1 cellular context compared by ENCODE assay signal in the genomic region with DNA sequence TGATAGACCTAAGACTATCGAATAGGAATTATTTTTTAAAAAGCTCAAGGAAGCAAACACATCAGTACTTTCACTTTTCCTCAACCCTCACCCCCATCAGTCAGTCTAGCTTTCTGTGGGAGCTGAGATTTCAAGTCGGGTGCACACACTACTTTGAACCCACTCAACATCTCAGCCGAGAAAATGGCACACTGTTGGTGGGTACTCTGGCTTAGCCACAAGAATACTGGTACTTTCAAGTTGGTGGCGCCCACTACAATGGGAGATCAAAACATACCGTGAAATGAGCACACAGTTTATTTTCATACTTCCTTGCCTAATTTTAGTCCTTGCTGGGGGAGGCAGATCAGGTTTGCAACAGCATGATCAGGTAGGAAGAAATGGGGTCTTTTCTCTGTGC.
TF ChIP-seq lines count a peak whose summit lies in the region.

No MANE protein-coding gene starts in this region.

TF ChIP-seq in WTC11, 78 proteins besides CTCF, POLR2A, EP300 and RAD21 (continued from another document):
- no peak for TF ChIP-seq AFF4 (CRISPR knock-in tag; IDR thresholded peaks at IDR 0.05; ENCODE audit: borderline replicate concordance)
- no peak for TF ChIP-seq ZNF121 (CRISPR knock-in tag; IDR thresholded peaks at IDR 0.05)
- no peak for TF ChIP-seq ERG (CRISPR knock-in tag; IDR thresholded peaks at IDR 0.05)
- TF ChIP-seq ZNF671 (CRISPR knock-in tag; IDR thresholded peaks at IDR 0.05): no peak
- TF ChIP-seq, protein P1, sequence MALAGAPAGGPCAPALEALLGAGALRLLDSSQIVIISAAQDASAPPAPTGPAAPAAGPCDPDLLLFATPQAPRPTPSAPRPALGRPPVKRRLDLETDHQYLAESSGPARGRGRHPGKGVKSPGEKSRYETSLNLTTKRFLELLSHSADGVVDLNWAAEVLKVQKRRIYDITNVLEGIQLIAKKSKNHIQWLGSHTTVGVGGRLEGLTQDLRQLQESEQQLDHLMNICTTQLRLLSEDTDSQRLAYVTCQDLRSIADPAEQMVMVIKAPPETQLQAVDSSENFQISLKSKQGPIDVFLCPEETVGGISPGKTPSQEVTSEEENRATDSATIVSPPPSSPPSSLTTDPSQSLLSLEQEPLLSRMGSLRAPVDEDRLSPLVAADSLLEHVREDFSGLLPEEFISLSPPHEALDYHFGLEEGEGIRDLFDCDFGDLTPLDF (CRISPR knock-in tag; IDR thresholded peaks at IDR 0.05): no peak
- TF ChIP-seq E2F4 (CRISPR knock-in tag; IDR thresholded peaks at IDR 0.05; ENCODE audit: borderline replicate concordance, low read depth): no peak
- TF ChIP-seq ESRRA (CRISPR knock-in tag; IDR thresholded peaks at IDR 0.05; ENCODE audit: borderline replicate concordance): no peak
- TF ChIP-seq, protein P2, sequence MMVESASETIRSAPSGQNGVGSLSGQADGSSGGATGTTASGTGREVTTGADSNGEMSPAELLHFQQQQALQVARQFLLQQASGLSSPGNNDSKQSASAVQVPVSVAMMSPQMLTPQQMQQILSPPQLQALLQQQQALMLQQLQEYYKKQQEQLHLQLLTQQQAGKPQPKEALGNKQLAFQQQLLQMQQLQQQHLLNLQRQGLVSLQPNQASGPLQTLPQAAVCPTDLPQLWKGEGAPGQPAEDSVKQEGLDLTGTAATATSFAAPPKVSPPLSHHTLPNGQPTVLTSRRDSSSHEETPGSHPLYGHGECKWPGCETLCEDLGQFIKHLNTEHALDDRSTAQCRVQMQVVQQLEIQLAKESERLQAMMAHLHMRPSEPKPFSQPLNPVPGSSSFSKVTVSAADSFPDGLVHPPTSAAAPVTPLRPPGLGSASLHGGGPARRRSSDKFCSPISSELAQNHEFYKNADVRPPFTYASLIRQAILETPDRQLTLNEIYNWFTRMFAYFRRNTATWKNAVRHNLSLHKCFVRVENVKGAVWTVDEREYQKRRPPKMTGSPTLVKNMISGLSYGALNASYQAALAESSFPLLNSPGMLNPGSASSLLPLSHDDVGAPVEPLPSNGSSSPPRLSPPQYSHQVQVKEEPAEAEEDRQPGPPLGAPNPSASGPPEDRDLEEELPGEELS (CRISPR knock-in tag; IDR thresholded peaks at IDR 0.05): no peak
- no peak for TF ChIP-seq SMAD3 (CRISPR knock-in tag; IDR thresholded peaks at IDR 0.05; ENCODE audit: borderline replicate concordance)
- TF ChIP-seq ZNF396 (CRISPR knock-in tag; IDR thresholded peaks at IDR 0.05; ENCODE audit: borderline replicate concordance): no peak
- TF ChIP-seq NFE2L1 (CRISPR knock-in tag; IDR thresholded peaks at IDR 0.05): no peak
- TF ChIP-seq, protein P3, sequence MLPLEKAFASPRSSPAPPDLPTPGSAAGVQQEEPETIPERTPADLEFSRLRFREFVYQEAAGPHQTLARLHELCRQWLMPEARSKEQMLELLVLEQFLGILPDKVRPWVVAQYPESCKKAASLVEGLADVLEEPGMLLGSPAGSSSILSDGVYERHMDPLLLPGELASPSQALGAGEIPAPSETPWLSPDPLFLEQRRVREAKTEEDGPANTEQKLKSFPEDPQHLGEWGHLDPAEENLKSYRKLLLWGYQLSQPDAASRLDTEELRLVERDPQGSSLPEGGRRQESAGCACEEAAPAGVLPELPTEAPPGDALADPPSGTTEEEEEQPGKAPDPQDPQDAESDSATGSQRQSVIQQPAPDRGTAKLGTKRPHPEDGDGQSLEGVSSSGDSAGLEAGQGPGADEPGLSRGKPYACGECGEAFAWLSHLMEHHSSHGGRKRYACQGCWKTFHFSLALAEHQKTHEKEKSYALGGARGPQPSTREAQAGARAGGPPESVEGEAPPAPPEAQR (CRISPR knock-in tag; IDR thresholded peaks at IDR 0.05): no peak
- no peak for TF ChIP-seq SMAD4 (CRISPR knock-in tag; IDR thresholded peaks at IDR 0.05)
- TF ChIP-seq MLX (CRISPR knock-in tag; IDR thresholded peaks at IDR 0.05): no peak
- TF ChIP-seq FOXP1 (CRISPR knock-in tag; IDR thresholded peaks at IDR 0.05; ENCODE audit: borderline replicate concordance): no peak
- no peak for TF ChIP-seq OVOL2 (CRISPR knock-in tag; IDR thresholded peaks at IDR 0.05; ENCODE audit: borderline replicate concordance)
